In the genomic region with DNA sequence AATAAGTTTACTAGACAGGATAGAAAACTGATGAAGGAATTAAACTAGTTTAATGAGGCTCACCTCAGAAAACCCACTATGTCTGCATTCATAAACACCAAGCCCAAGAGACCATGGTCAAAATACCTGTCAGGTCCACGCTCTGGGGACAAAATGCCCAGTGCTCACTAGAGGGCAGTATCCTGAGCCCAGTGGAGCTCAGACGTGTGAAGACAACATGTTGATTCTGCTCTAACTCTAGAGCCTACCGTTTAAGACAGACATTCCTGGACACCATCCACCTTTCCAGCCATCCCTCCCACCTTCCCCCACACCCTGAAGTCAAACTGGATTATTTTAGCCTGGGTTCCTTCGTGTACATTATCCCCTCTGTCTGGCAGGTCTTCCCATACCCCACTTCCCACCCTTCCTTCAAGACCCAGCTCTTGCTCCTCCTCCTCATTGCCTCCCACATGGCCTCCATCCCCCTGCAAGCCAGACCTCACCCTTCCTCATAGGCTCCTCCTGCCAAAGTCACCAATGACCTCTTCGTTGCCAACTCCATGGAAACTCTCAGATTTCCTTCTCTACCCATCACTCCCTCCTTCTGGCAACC, we compare ENCODE assay signal across 8 cellular contexts.
DNase-seq lines count a peak whose midpoint lies in the region; ATAC-seq and TF ChIP-seq lines count a peak whose summit lies in the region.

No MANE protein-coding gene starts in this region.

- peak; percentile 59 for TF ChIP-seq CTCF in GM10248 (IDR thresholded peaks at IDR 0.05; ENCODE audit: control extremely low read depth, extremely low read depth, low read depth, missing control alignments)
- TF ChIP-seq CTCF in chondrocyte (IDR thresholded peaks at IDR 0.05) = peak; percentile 74
- TF ChIP-seq CTCF in mucosa of descending colon (IDR thresholded peaks at IDR 0.05) = no peak

- H3K4me3 ChIP-seq in NT2/D1 (ENCODE audit: insufficient read length, low read depth) = no peak overlapping the region
- no peak overlapping the region for H3K4me3 ChIP-seq in mucosa of descending colon
- no peak overlapping the region for H3K4me3 ChIP-seq in aorta (ENCODE audit: low read length in 2 of 2)

- 43 to 44% methylated on average over 5 of the region's 5 CpGs for WGBS in aorta, 2 donors

- intact Hi-C loops in mucosa of descending colon (cut with DNase I, micrococcal nuclease) = no loop called here
- intact Hi-C loops in aorta (cut with DNase I) = loop anchor here (5.0 to 10.0 kb wide), 2 partner anchors 110 to 113 kb away; no protein-coding TSS in a partner anchor

- peaks cover 5% of the 10 kb centered on the region for H3K4me1 Mint-ChIP-seq in chondrocyte (ENCODE audit: low read depth)

- peak; percentile 25 for DNase-seq in AG08395 (ENCODE audit: low spot score)
- DNase-seq in GM10248 (ENCODE audit: extremely low spot score) = peak; percentile 47
- peak; percentile 38 for DNase-seq in NT2/D1 (ENCODE audit: low read depth, low spot score)
- no peak for DNase-seq in chondrocyte (ENCODE audit: low spot score)
- DNase-seq in mucosa of descending colon = peak in 2 of 3 donors; percentile 30 to 47
- DNase-seq in NCI-H2107 treated with DMSO at 0.1 percent for 48 hours (lab: John Stamatoyannopoulos, UW; ENCODE audit: unreplicated experiment) = no peak
- DNase-seq in aorta = no peak
- DNase-seq in SHP77 treated with DMSO at 0.1 percent for 48 hours (lab: John Stamatoyannopoulos, UW) = no peak

- no peaks in the 10 kb centered on the region for H3K27me3 Mint-ChIP-seq in chondrocyte (ENCODE audit: low read depth)

- no peak overlapping the region for H3K27ac ChIP-seq in aorta (ENCODE audit: low read depth in 1 of 2, low read length in 2 of 2)

- H3K9me3 Mint-ChIP-seq in chondrocyte (ENCODE audit: low read depth) = no peaks in the 10 kb centered on the region

- H3K27me3 ChIP-seq in NT2/D1 (ENCODE audit: insufficient read depth, insufficient read length) (peaks cover 4% of the 10 kb centered on the region), aorta (ENCODE audit: control insufficient read depth in 1 of 2, insufficient read depth in 2 of 2, low read length in 1 of 2) (no peaks in the 10 kb centered on the region)

- no peak overlapping the region for H3K27ac Mint-ChIP-seq in chondrocyte (ENCODE audit: unreplicated experiment)

- H3K36me3 Mint-ChIP-seq in chondrocyte (ENCODE audit: low read depth) = no peaks in the 10 kb centered on the region

- H3K9ac ChIP-seq in NT2/D1 (ENCODE audit: insufficient read length, low read depth) = no peak overlapping the region

- H3K4me3 Mint-ChIP-seq in chondrocyte (ENCODE audit: unreplicated experiment) = no peak overlapping the region

- CTCF ChIA-PET in GM10248 (lab: Yijun Ruan, JAX) = interaction anchor here (0.8 to 2.8 kb wide), 17 partner anchors 9 to 273 kb away, joined by 3 to 19 read pairs (median 4); no protein-coding TSS in a partner anchor

- ATAC-seq in mucosa of descending colon (peak; percentile 60), aorta (ENCODE audit: low FRiP score) (no peak)

- H3K36me3 ChIP-seq in NT2/D1 (ENCODE audit: insufficient read depth, insufficient read length, low read length) = no peaks in the 10 kb centered on the region
- H3K36me3 ChIP-seq in mucosa of descending colon (ENCODE audit: low read depth) = no peaks in the 10 kb centered on the region
- no peaks in the 10 kb centered on the region for H3K36me3 ChIP-seq in aorta (ENCODE audit: control insufficient read depth in 1 of 2, insufficient read depth in 2 of 2, low read length in 1 of 2)

- H3K4me1 ChIP-seq in NT2/D1 (ENCODE audit: insufficient read depth, insufficient read length) (no peaks in the 10 kb centered on the region), mucosa of descending colon (ENCODE audit: low read depth) (no peaks in the 10 kb centered on the region), aorta (ENCODE audit: control insufficient read depth in 1 of 2, insufficient read depth in 2 of 2, low read length in 2 of 2) (no peaks in the 10 kb centered on the region)

- POLR2A ChIA-PET in GM10248 (lab: Yijun Ruan, JAX) = no interaction called here

- H3K9me3 ChIP-seq in NT2/D1 (ENCODE audit: insufficient read depth, low read length) (no peaks in the 10 kb centered on the region), mucosa of descending colon (no peaks in the 10 kb centered on the region), aorta (ENCODE audit: control insufficient read depth, low read length) (no peaks in the 10 kb centered on the region)

Comparison
In these comparisons a context has a peak if more than half of its experiments do, and no peak if none do; other contexts are left out.
1. DNase-seq: peak in AG08395 (single experiment), GM10248 (single experiment), NT2/D1 (single experiment) and mucosa of descending colon (2 of 3); none in chondrocyte (single experiment), NCI-H2107 treated with DMSO at 0.1 percent for 48 hours (single experiment), aorta (0 of 2) and SHP77 treated with DMSO at 0.1 percent for 48 hours (single experiment).
2. intact Hi-C loops: an anchor here in aorta (5.0 to 10.0 kb wide); none called in mucosa of descending colon.